ENCODE assay signal across 11 cellular contexts in the genomic region with DNA sequence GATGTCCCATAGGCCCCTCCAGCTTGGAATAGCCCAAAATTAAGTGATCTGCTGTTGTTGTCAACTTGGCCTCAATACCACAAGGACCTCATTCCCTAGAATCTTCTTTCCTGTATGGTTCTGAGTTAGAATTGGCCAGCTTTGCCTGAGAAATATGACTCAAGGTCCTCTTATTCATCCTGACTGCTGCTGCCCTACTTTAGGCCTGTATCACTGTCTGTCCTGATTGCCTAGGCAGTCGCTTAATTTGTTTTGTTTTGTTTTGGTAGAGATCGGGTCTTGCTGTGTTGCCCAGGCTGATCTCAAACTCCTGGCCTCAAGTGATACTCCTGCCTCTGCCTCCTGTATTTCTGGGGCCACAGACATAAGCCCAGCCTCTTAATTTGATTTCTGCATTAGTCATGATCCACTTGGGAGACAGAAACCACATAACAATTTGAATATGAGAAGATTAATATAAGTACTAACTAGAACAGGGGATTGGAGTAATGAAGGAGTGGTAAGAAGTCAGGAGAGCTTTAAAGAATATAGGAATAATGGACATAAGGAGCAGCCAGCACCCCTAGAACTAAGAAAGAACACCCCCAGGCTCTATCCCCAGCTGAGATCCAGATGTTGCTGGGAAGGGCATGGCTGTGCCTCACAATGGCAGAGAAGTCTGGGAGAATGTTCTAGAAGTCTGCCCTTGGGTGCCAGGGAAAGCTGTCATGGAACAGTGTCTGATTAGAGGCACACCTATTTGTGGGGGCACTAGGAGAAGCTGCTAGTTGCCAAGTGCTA. TPM values are rescaled to one million over a fixed set of nuclear protein-coding genes. Genes with fewer than 3 reads are reported as not detected.
DNase-seq lines count a peak whose midpoint lies in the region; ATAC-seq, FAIRE-seq and TF ChIP-seq lines count a peak whose summit lies in the region.
"Had no signal": no experiment of that assay in that cellular context is flagged by ENCODE, and none has a peak within 500 bp of the region (broad histone marks: within the 10 kb centered on the region; RNA-seq: fewer than 3 reads in every experiment).

No MANE protein-coding gene starts in this region.

- H3K18ac ChIP-seq in IMR-90 (ENCODE audit: low read depth, low read length): no peak overlapping the region

- peaks cover 18% of the 10 kb centered on the region for H3K4me1 Mint-ChIP-seq in T-helper 1 cell treated with Interleukin-12 subunit alpha and Interleukin-12 subunit beta and Interleukin-4 antibody, amounts not matched to agents 30 μg/mL and 1 μg/mL, for 36 hours (ENCODE audit: low read depth)

- no peak overlapping the region for H3K4me3 Mint-ChIP-seq in T-helper 1 cell treated with Interleukin-12 subunit alpha and Interleukin-12 subunit beta and Interleukin-4 antibody, amounts not matched to agents 30 μg/mL and 1 μg/mL, for 36 hours
- H3K4me3 Mint-ChIP-seq: dendritic cell treated with granulocyte-macrophage colony-stimulating factor and Interleukin-4, amounts not matched to agents 40 ng/mL and 50 ng/mL, for 4 days had no signal

- H3K56ac ChIP-seq in IMR-90 (ENCODE audit: extremely low read depth, insufficient read depth, low read length): no peak overlapping the region

- TF ChIP-seq CTCF in IMR-90 (conservative IDR thresholded peaks at IDR 0.05; ENCODE audit: low read depth, low read length) (no peak), GM12878 (IDR thresholded peaks at IDR 0.05 in 2 of 3, conservative IDR thresholded peaks at IDR 0.05 in 1 of 3; ENCODE audit: control insufficient read depth in 2 of 3, extremely low read depth in 1 of 3, insufficient read depth in 1 of 3, low read depth in 3 of 3, low read length in 3 of 3) (no peak), smooth muscle cell (IDR thresholded peaks at IDR 0.05; ENCODE audit: borderline replicate concordance, insufficient read depth, poor library complexity, severe bottlenecking) (no peak), thyroid gland (IDR thresholded peaks at IDR 0.05) (no peak)

- H3K9ac ChIP-seq in IMR-90 (ENCODE audit: low read depth, low read length) (no peak overlapping the region), GM12878 (ENCODE audit: control insufficient read depth, insufficient read depth, low read length) (no peak overlapping the region), smooth muscle cell (ENCODE audit: low read depth) (no peak overlapping the region)

- H3K4me3 ChIP-seq in IMR-90 (ENCODE audit: insufficient read depth, low read depth, low read length) (no peak overlapping the region), GM12878 (no peak overlapping the region), smooth muscle cell (no peak overlapping the region), thyroid gland (replicated peaks in 1 of 3) (no peak overlapping the region)

- H4K20me1 ChIP-seq in IMR-90 (ENCODE audit: insufficient read depth, low read length): no peaks in the 10 kb centered on the region; the same call in 1 of the 2 replicates
- H4K20me1 ChIP-seq in GM12878 (ENCODE audit: control insufficient read depth, insufficient read depth): no peaks in the 10 kb centered on the region
- no peaks in the 10 kb centered on the region for H4K20me1 ChIP-seq in smooth muscle cell (ENCODE audit: low read depth)

- H4K8ac ChIP-seq in IMR-90 (ENCODE audit: low read depth in 2 of 2, low read length in 2 of 2): peak overlapping the region in 1 of 2 experiments; percentile 75; a peak in 1 of 4 replicates

- DNase-seq in T-helper 1 cell (no peak), IMR-90 (peak; percentile 55), GM12878 (ENCODE audit: low read depth, low spot score) (no peak), smooth muscle cell (lab: John Stamatoyannopoulos, UW; ENCODE audit: unreplicated experiment) (no peak), NCI-H345 treated with DMSO at 0.1 percent for 48 hours (lab: John Stamatoyannopoulos, UW; ENCODE audit: unreplicated experiment) (no peak), thyroid gland (no peak)

- no peak overlapping the region for H3K23ac ChIP-seq in IMR-90 (ENCODE audit: low read depth, low read length)

- H3K79me2 ChIP-seq in GM12878 (ENCODE audit: control insufficient read depth, insufficient read depth, low read length) (no peaks in the 10 kb centered on the region), smooth muscle cell (ENCODE audit: low read depth) (no peaks in the 10 kb centered on the region)

- H3K4me1 ChIP-seq in IMR-90 (ENCODE audit: control insufficient read depth, insufficient read depth, low read length) (peaks cover 4% of the 10 kb centered on the region), GM12878 (ENCODE audit: control insufficient read depth, insufficient read depth, low read length) (peaks cover 7% of the 10 kb centered on the region), smooth muscle cell (ENCODE audit: low read depth) (no peaks in the 10 kb centered on the region), thyroid gland (peaks cover 0 to 3% of the 10 kb centered on the region in 2 donors)

- H4K5ac ChIP-seq in IMR-90 (ENCODE audit: low read depth, low read length): no peak overlapping the region

- peak overlapping the region; percentile 79 for H2AFZ ChIP-seq in IMR-90 (replicated peaks; ENCODE audit: low read length, poor library complexity)
- peak overlapping the region; percentile 23; the same call in 1 of the 2 replicates for H2AFZ ChIP-seq in GM12878 (ENCODE audit: control insufficient read depth, low read depth, low read length)
- H2AFZ ChIP-seq in smooth muscle cell (ENCODE audit: low read depth): no peak overlapping the region

- no peaks in the 10 kb centered on the region for H3K9me3 Mint-ChIP-seq in T-helper 1 cell treated with Interleukin-12 subunit alpha and Interleukin-12 subunit beta and Interleukin-4 antibody, amounts not matched to agents 30 μg/mL and 1 μg/mL, for 36 hours

- TF ChIP-seq RAD21 in IMR-90 (IDR thresholded peaks at IDR 0.05; ENCODE audit: low read length) (no peak), GM12878 (IDR thresholded peaks at IDR 0.05; ENCODE audit: insufficient read depth, low read depth, low read length) (no peak)

- no peaks in the 10 kb centered on the region for H3K79me1 ChIP-seq in IMR-90 (ENCODE audit: low read depth in 1 of 2, low read length in 2 of 2)

- H3K14ac ChIP-seq in IMR-90 (replicated peaks; ENCODE audit: low read depth, low read length): no peak overlapping the region

- WGBS in IMR-90 (ENCODE audit: extremely low coverage in 2 of 2, insufficient read length in 1 of 2), 2 experiments: no CpG with 5 or more reads among the region's 2 CpGs
- 100% methylated on average over 2 of the region's 2 CpGs for WGBS in GM12878 (ENCODE audit: insufficient coverage, insufficient replicate concordance, low lambda C conversion rate, missing lambda C conversion rate)
- 82% methylated on average over 2 of the region's 2 CpGs for WGBS in smooth muscle cell (ENCODE audit: low lambda C conversion rate)
- WGBS in thyroid gland, 2 donors: 64 to 91% methylated on average over 2 of the region's 2 CpGs

- no peak overlapping the region for H2BK5ac ChIP-seq in IMR-90 (ENCODE audit: low read depth, low read length, poor library complexity, severe bottlenecking)

- H3K27ac Mint-ChIP-seq in T-helper 1 cell treated with Interleukin-12 subunit alpha and Interleukin-12 subunit beta and Interleukin-4 antibody, amounts not matched to agents 30 μg/mL and 1 μg/mL, for 36 hours: peak overlapping the region; percentile 43
- H3K27ac Mint-ChIP-seq: dendritic cell treated with granulocyte-macrophage colony-stimulating factor and Interleukin-4, amounts not matched to agents 40 ng/mL and 50 ng/mL, for 4 days had no signal

- TF ChIP-seq EP300 in GM12878 (IDR thresholded peaks at IDR 0.05; ENCODE audit: borderline replicate concordance in 1 of 2, control insufficient read depth in 1 of 2, low read depth in 2 of 2, low read length in 2 of 2): no peak

- POLR2A ChIA-PET in IMR-90 (lab: Charles Lee; ENCODE audit: unreplicated experiment): interaction anchor here (0.5 kb wide), 1 partner anchor 47 kb away, joined by 3 read pairs; no protein-coding TSS in a partner anchor
- POLR2A ChIA-PET in GM12878 (lab: Charles Lee): interaction anchor here (0.7 to 1.9 kb wide), 16 partner anchors 14 to 263 kb away, joined by 3 to 10 read pairs (median 4); partner anchors contain the start of gene ATP6V1G1

- H3K9me3 ChIP-seq in IMR-90 (ENCODE audit: control insufficient read depth, insufficient read depth, low read length): no peaks in the 10 kb centered on the region
- H3K9me3 ChIP-seq in GM12878 (replicated peaks; ENCODE audit: control insufficient read depth, insufficient read depth, low read length): no peaks in the 10 kb centered on the region
- no peaks in the 10 kb centered on the region for H3K9me3 ChIP-seq in smooth muscle cell (replicated peaks; ENCODE audit: low read depth)
- no peaks in the 10 kb centered on the region for H3K9me3 ChIP-seq in thyroid gland

- H3K27me3 ChIP-seq in IMR-90 (ENCODE audit: control insufficient read depth, insufficient read depth, low read length): no peaks in the 10 kb centered on the region
- no peaks in the 10 kb centered on the region for H3K27me3 ChIP-seq in GM12878 (replicated peaks in 1 of 2; ENCODE audit: control insufficient read depth in 2 of 2, insufficient read depth in 2 of 2, low read length in 1 of 2)
- H3K27me3 ChIP-seq in smooth muscle cell (ENCODE audit: low read depth): no peaks in the 10 kb centered on the region
- no peaks in the 10 kb centered on the region for H3K27me3 ChIP-seq in thyroid gland

- no peaks in the 10 kb centered on the region for H3K27me3 Mint-ChIP-seq in T-helper 1 cell treated with Interleukin-12 subunit alpha and Interleukin-12 subunit beta and Interleukin-4 antibody, amounts not matched to agents 30 μg/mL and 1 μg/mL, for 36 hours (ENCODE audit: low read depth)

- no peaks in the 10 kb centered on the region for H3K9me1 ChIP-seq in IMR-90 (ENCODE audit: insufficient read depth, low read length)

- CTCF ChIA-PET in IMR-90 (lab: Yijun Ruan, JAX): interaction anchor here (0.6 to 2.8 kb wide), 32 partner anchors 9 to 977 kb away, joined by 3 to 27 read pairs (median 4); no protein-coding TSS in a partner anchor
- CTCF ChIA-PET in GM12878 (lab: Yijun Ruan, JAX): interaction anchor here (0.7 to 7.3 kb wide), 74 partner anchors 8 to 570 kb away, joined by 3 to 277 read pairs (median 6); partner anchors contain the start of genes ATP6V1G1 and COL27A1

- no peak overlapping the region for H2BK20ac ChIP-seq in IMR-90 (ENCODE audit: low read depth, low read length)

- no TSS peak for BruUV-seq in IMR-90 (replicated peaks; lab: Mats Ljungman, UMichigan)
- TSS peak; percentile 34 for BruUV-seq in GM12878 (replicated peaks; lab: Mats Ljungman, UMichigan)

- TF ChIP-seq POLR2A in IMR-90 (IDR thresholded peaks at IDR 0.05; ENCODE audit: low read depth, low read length) (no peak), GM12878 (IDR thresholded peaks at IDR 0.05; ENCODE audit: low read depth, low read length) (no peak; the same call in 1 of the 2 replicates), thyroid gland (IDR thresholded peaks at IDR 0.05) (no peak)

- no peak overlapping the region for H2AK5ac ChIP-seq in IMR-90 (ENCODE audit: low read depth, low read length)

- intact Hi-C loops in IMR-90 (cut with micrococcal nuclease) (loop anchor here (1.0 to 5.0 kb wide), 4 partner anchors 146 to 248 kb away; partner anchors contain the start of gene WHRN), GM12878 (cut with micrococcal nuclease; ENCODE audit: unreplicated experiment) (loop anchor here (1.0 to 5.0 kb wide), 7 partner anchors 41 to 311 kb away; partner anchors contain the start of gene TMEM268), thyroid gland (cut with DNase I) (loop anchor here (5.0 kb wide), 2 partner anchors 166 to 246 kb away; no protein-coding TSS in a partner anchor)

- H3K4me2 ChIP-seq in IMR-90 (ENCODE audit: low read depth, low read length) (no peak overlapping the region), GM12878 (ENCODE audit: control insufficient read depth, insufficient read depth) (peak overlapping the region; percentile 18; the same call in 1 of the 2 replicates), smooth muscle cell (no peak overlapping the region)

- H3K36me3 Mint-ChIP-seq in T-helper 1 cell treated with Interleukin-12 subunit alpha and Interleukin-12 subunit beta and Interleukin-4 antibody, amounts not matched to agents 30 μg/mL and 1 μg/mL, for 36 hours (ENCODE audit: low read depth): peaks cover 15% of the 10 kb centered on the region

- SMC1A ChIA-PET in GM12878 (lab: Charles Lee; ENCODE audit: uncharacterized antibody, unreplicated experiment): interaction anchor here (0.7 to 6.0 kb wide), 65 partner anchors 9 to 362 kb away, joined by 3 to 189 read pairs (median 4); partner anchors contain the start of genes ATP6V1G1, TMEM268 and WHRN

- FAIRE-seq in GM12878 (lab: Jason Lieb, UNC): no peak
- FAIRE-seq: islet of Langerhans had no signal

- no peaks in the 10 kb centered on the region for H3F3A ChIP-seq in smooth muscle cell (ENCODE audit: low read depth)

- in situ Hi-C loops in IMR-90 (cut with MboI; ENCODE audit: low sequenced_read_pairs) (loop anchor here (5.0 kb wide), 1 partner anchor 166 kb away; no protein-coding TSS in a partner anchor), GM12878 (cut with MboI) (loop anchor here (5.0 kb wide), 2 partner anchors 61 to 166 kb away; no protein-coding TSS in a partner anchor)

- H3K36me3 ChIP-seq in IMR-90 (ENCODE audit: control insufficient read depth, insufficient read depth, low read length) (no peaks in the 10 kb centered on the region), GM12878 (ENCODE audit: control insufficient read depth in 2 of 2, insufficient read depth in 2 of 2, low read length in 1 of 2) (peaks cover 0 to 3% of the 10 kb centered on the region in 2 experiments; a peak in 2 of 4 replicates), smooth muscle cell (ENCODE audit: low read depth) (no peaks in the 10 kb centered on the region), thyroid gland (no peaks in the 10 kb centered on the region)

- no peak overlapping the region for H2BK15ac ChIP-seq in IMR-90 (ENCODE audit: low read depth, low read length)

- RAD21 ChIA-PET in GM12878 (lab: Charles Lee; ENCODE audit: unreplicated experiment): interaction anchor here (0.6 to 5.6 kb wide), 47 partner anchors 9 to 361 kb away, joined by 3 to 187 read pairs (median 6); partner anchors contain the start of genes ATP6V1G1, TEX48, TMEM268 and WHRN

- dilution Hi-C loops in IMR-90 (cut with HindIII; ENCODE audit: low sequenced_read_pairs, unreplicated experiment): no loop called here

- H3K27ac ChIP-seq in IMR-90 (ENCODE audit: insufficient read depth, low read length): no peak overlapping the region
- 0 out of 2 replicates have a peak overlapping the region, but pooled peaks have one; percentile 25 for H3K27ac ChIP-seq in GM12878 (ENCODE audit: control insufficient read depth, insufficient read depth)
- H3K27ac ChIP-seq in smooth muscle cell (ENCODE audit: low read depth): peak overlapping the region; percentile 40
- no peak overlapping the region for H3K27ac ChIP-seq in thyroid gland
- H3K27ac ChIP-seq: 22Rv1 had no signal

- no peak overlapping the region for H3K4ac ChIP-seq in IMR-90 (ENCODE audit: low read depth, low read length)

- peak; percentile 28 for ATAC-seq in IMR-90 (ENCODE audit: low read depth)
- ATAC-seq in GM12878: peak; percentile 51
- ATAC-seq in esophagus mucosa: no peak

- peak overlapping the region; percentile 10 for H2AK9ac ChIP-seq in IMR-90 (replicated peaks; ENCODE audit: low read depth, low read length, poor library complexity)

- no peak overlapping the region for H4K91ac ChIP-seq in IMR-90 (ENCODE audit: insufficient read depth, low read depth, low read length)

- H2BK120ac ChIP-seq in IMR-90 (ENCODE audit: low read depth, low read length): no peak overlapping the region

RNA-seq across cellular contexts. Expression of gene TEX53, which starts 4.6 kb away (rescaled TPM):
- total RNA-seq in IMR-90 (2012; rRNA removed) (not detected in 2 replicates), GM12878 (2014; rRNA removed) (not detected in 2 replicates), GM12878 (2014; rRNA removed; fragmentation: Illumina TruSeq; extraction: Trizol) (not detected in 2 replicates), GM12878 (2021) (not detected in 2 replicates), smooth muscle cell (not detected in 2 replicates), esophagus mucosa (not detected), thyroid gland (not detected)
- polyA plus RNA-seq in IMR-90 (2012; rRNA removed) (not detected in 2 replicates), GM12878 (2011; rRNA removed) (not detected in 2 replicates), GM12878 (2014; fragmentation: Illumina TruSeq; extraction: Trizol) (not detected in 2 replicates), GM12878 (2014; fragmentation: Nextera tagmentation; extraction: Ambion mirVana) (not detected), GM12878 (2014; rRNA removed) (not detected in 2 replicates), GM12878 (2016; fragmentation: Nextera tagmentation; extraction: Ambion mirVana) (not detected), smooth muscle cell (not detected in 2 replicates)
- polyA plus RNA-seq in IMR-90 (2012; cell fraction: cytosol; rRNA removed): not detected in 2 replicates
- polyA plus RNA-seq in IMR-90 (2012; cell fraction: nucleus; rRNA removed; ENCODE audit: low replicate concordance): not detected in 2 replicates
- not detected in 2 replicates for total RNA-seq in GM12878 (2013; cell fraction: nucleolus; rRNA removed)
- not detected for polyA plus RNA-seq in GM12878 (2011; ENCODE audit: low read depth)
- polyA plus RNA-seq in GM12878 (2011; cell fraction: cytosol; rRNA removed): not detected in 2 replicates
- polyA plus RNA-seq in GM12878 (2011; cell fraction: nucleus; rRNA removed): not detected in 2 replicates
- not detected in 2 replicates for polyA plus RNA-seq in GM12878 (2012)
- not detected in 2 replicates for polyA minus RNA-seq in GM12878 (2011; rRNA and poly(A)+ RNA removed)
- polyA minus RNA-seq in GM12878 (2011; cell fraction: cytosol; rRNA and poly(A)+ RNA removed): not detected in 2 replicates
- polyA minus RNA-seq in GM12878 (2011; cell fraction: nucleus; rRNA and poly(A)+ RNA removed): not detected in 2 replicates

RNA-seq across cellular contexts. Expression of gene TEX48, which starts 29.0 kb away (rescaled TPM):
- not detected in 2 replicates for total RNA-seq in IMR-90 (2012; rRNA removed)
- polyA plus RNA-seq in IMR-90 (2012; rRNA removed): not detected in 2 replicates
- not detected in 2 replicates for polyA plus RNA-seq in IMR-90 (2012; cell fraction: cytosol; rRNA removed)
- not detected in 2 replicates for polyA plus RNA-seq in IMR-90 (2012; cell fraction: nucleus; rRNA removed; ENCODE audit: low replicate concordance)
- total RNA-seq in GM12878 (2013; cell fraction: nucleolus; rRNA removed): not detected in 2 replicates
- total RNA-seq in GM12878 (2014; rRNA removed): not detected in 2 replicates
- not detected in 2 replicates for total RNA-seq in GM12878 (2014; rRNA removed; fragmentation: Illumina TruSeq; extraction: Trizol)
- not detected in 2 replicates for total RNA-seq in GM12878 (2021)
- not detected for polyA plus RNA-seq in GM12878 (2011; ENCODE audit: low read depth)
- polyA plus RNA-seq in GM12878 (2011; rRNA removed): not detected in 2 replicates
- not detected in 2 replicates for polyA plus RNA-seq in GM12878 (2011; cell fraction: cytosol; rRNA removed)
- not detected in 2 replicates for polyA plus RNA-seq in GM12878 (2011; cell fraction: nucleus; rRNA removed)
- not detected in 2 replicates for polyA plus RNA-seq in GM12878 (2012)
- polyA plus RNA-seq in GM12878 (2014; fragmentation: Illumina TruSeq; extraction: Trizol): not detected in 2 replicates
- not detected for polyA plus RNA-seq in GM12878 (2014; fragmentation: Nextera tagmentation; extraction: Ambion mirVana)
- not detected in 2 replicates for polyA plus RNA-seq in GM12878 (2014; rRNA removed)
- not detected for polyA plus RNA-seq in GM12878 (2016; fragmentation: Nextera tagmentation; extraction: Ambion mirVana)
- not detected in 2 replicates for polyA minus RNA-seq in GM12878 (2011; rRNA and poly(A)+ RNA removed)
- not detected in 2 replicates for polyA minus RNA-seq in GM12878 (2011; cell fraction: cytosol; rRNA and poly(A)+ RNA removed)
- not detected in 2 replicates for polyA minus RNA-seq in GM12878 (2011; cell fraction: nucleus; rRNA and poly(A)+ RNA removed)
- not detected in 2 replicates for total RNA-seq in smooth muscle cell
- polyA plus RNA-seq in smooth muscle cell: 0.58 TPM in 1 of 2 replicates, not detected in the other
- not detected for total RNA-seq in esophagus mucosa
- not detected for total RNA-seq in thyroid gland

RNA-seq across cellular contexts. Expression of gene TMEM268, which starts 41.9 kb away (rescaled TPM):
- total RNA-seq in IMR-90 (2012; rRNA removed): 2.7 and 2.8 TPM in 2 replicates
- 3.7 and 4.9 TPM in 2 replicates for polyA plus RNA-seq in IMR-90 (2012; rRNA removed)
- polyA plus RNA-seq in IMR-90 (2012; cell fraction: cytosol; rRNA removed): 3.1 and 3.8 TPM in 2 replicates
- 3.9 and 7.1 TPM in 2 replicates for polyA plus RNA-seq in IMR-90 (2012; cell fraction: nucleus; rRNA removed; ENCODE audit: low replicate concordance)
- total RNA-seq in GM12878 (2013; cell fraction: nucleolus; rRNA removed): 111 and 114 TPM in 2 replicates
- 24.9 and 25.5 TPM in 2 replicates for total RNA-seq in GM12878 (2014; rRNA removed)
- 16.8 and 20.3 TPM in 2 replicates for total RNA-seq in GM12878 (2014; rRNA removed; fragmentation: Illumina TruSeq; extraction: Trizol)
- 27.1 and 32.1 TPM in 2 replicates for total RNA-seq in GM12878 (2021)
- polyA plus RNA-seq in GM12878 (2011; ENCODE audit: low read depth): 24.3 TPM
- 79.5 and 83.7 TPM in 2 replicates for polyA plus RNA-seq in GM12878 (2011; rRNA removed)
- polyA plus RNA-seq in GM12878 (2011; cell fraction: cytosol; rRNA removed): 41.9 and 55.1 TPM in 2 replicates
- 33.1 and 33.6 TPM in 2 replicates for polyA plus RNA-seq in GM12878 (2011; cell fraction: nucleus; rRNA removed)
- 22.2 and 26.9 TPM in 2 replicates for polyA plus RNA-seq in GM12878 (2012)
- polyA plus RNA-seq in GM12878 (2014; fragmentation: Illumina TruSeq; extraction: Trizol): 34.1 and 36.2 TPM in 2 replicates
- 1 to 10 TPM; 3.5 to 6.1 TPM for polyA plus RNA-seq in GM12878 (2014; fragmentation: Nextera tagmentation; extraction: Ambion mirVana)
- 22.5 and 24.0 TPM in 2 replicates for polyA plus RNA-seq in GM12878 (2014; rRNA removed)
- 10 to 100 TPM in 1 of 2 experiments, 1 to 10 TPM in 1; 7.4 to 14.3 TPM for polyA plus RNA-seq in GM12878 (2016; fragmentation: Nextera tagmentation; extraction: Ambion mirVana)
- 65.8 and 85.6 TPM in 2 replicates for polyA minus RNA-seq in GM12878 (2011; rRNA and poly(A)+ RNA removed)
- polyA minus RNA-seq in GM12878 (2011; cell fraction: cytosol; rRNA and poly(A)+ RNA removed): 19.4 and 26.9 TPM in 2 replicates
- 18.9 and 27.6 TPM in 2 replicates for polyA minus RNA-seq in GM12878 (2011; cell fraction: nucleus; rRNA and poly(A)+ RNA removed)
- 5.8 and 9.3 TPM in 2 replicates for total RNA-seq in smooth muscle cell
- polyA plus RNA-seq in smooth muscle cell: 8.1 and 9.3 TPM in 2 replicates
- total RNA-seq in esophagus mucosa: 4.5 TPM
- 10 to 100 TPM in 3 of 4 donors, 1 to 10 TPM in 1; 7.0 to 18.3 (median 13.0) TPM for total RNA-seq in thyroid gland

Comparison
In these comparisons a context has a peak if more than half of its experiments do, and no peak if none do; other contexts are left out.
1. H3K27ac ChIP-seq: peak in GM12878 (single experiment) and smooth muscle cell (single experiment); none in IMR-90 (single experiment) and thyroid gland (0 of 3).